Comparison of ENCODE assay signal across 8 cellular contexts in the genomic region with DNA sequence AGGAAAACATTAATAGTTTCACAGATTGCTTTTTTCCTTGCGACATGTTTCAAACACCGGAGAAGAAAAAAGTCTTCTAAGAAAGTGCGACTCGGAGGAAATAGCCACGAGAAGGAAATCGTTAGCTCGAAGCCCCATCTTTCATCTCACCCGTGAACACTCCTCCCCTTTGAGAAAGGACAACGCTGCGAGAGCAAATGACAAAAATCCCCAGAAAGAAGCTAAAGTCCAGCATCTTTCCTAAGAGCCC.
DNase-seq lines count a peak whose midpoint lies in the region; ATAC-seq and TF ChIP-seq lines count a peak whose summit lies in the region.

No MANE protein-coding gene starts in this region.

- H3K27ac Mint-ChIP-seq in CD8-positive, alpha-beta T cell: peak overlapping the region; percentile 95
- H3K27ac Mint-ChIP-seq in MCF 10A (ENCODE audit: low read depth, unreplicated experiment) (peak overlapping the region; percentile 99), memory B cell (peak overlapping the region; percentile 97)

- H3K4me3 ChIP-seq in CD8-positive, alpha-beta T cell (ENCODE audit: low read depth, low read length): peak overlapping the region; percentile 79
- peak overlapping the region; percentile 79 for H3K4me3 ChIP-seq in HUES64 (ENCODE audit: low read length)

- no peaks in the 10 kb centered on the region for H3K9me3 Mint-ChIP-seq in CD8-positive, alpha-beta T cell
- H3K9me3 Mint-ChIP-seq in MCF 10A (ENCODE audit: unreplicated experiment) (no peaks in the 10 kb centered on the region), memory B cell (no peaks in the 10 kb centered on the region)

- no peaks in the 10 kb centered on the region for H3K9me3 ChIP-seq in CD8-positive, alpha-beta T cell (ENCODE audit: low read length)
- H3K9me3 ChIP-seq in HUES64 (ENCODE audit: insufficient read depth, low read depth, low read length): no peaks in the 10 kb centered on the region

- CTCF ChIA-PET in CD8-positive, alpha-beta T cell (lab: Charles Lee): interaction anchor here (0.6 to 8.5 kb wide), 6 partner anchors 18 to 831 kb away, joined by 3 to 112 read pairs (median 12); a partner anchor contains a TSS
- CTCF ChIA-PET in MCF 10A (lab: Yijun Ruan, JAX): interaction anchor here (0.5 to 2.7 kb wide), 6 partner anchors 10 to 831 kb away, joined by 3 to 15 read pairs (median 7); no protein-coding TSS in a partner anchor

- BruUV-seq in MCF 10A (replicated peaks; lab: Mats Ljungman, UMichigan): no TSS peak

- ATAC-seq in CD8-positive, alpha-beta T cell: no peak
- ATAC-seq in memory B cell (ENCODE audit: low read depth) (no peak), HG03378 (IDR thresholded peaks at IDR 0.05; ENCODE audit: unreplicated experiment) (no peak)

- H3K27me3 ChIP-seq in CD8-positive, alpha-beta T cell (ENCODE audit: insufficient read depth, low read length): peaks cover 32% of the 10 kb centered on the region
- H3K27me3 ChIP-seq in HUES64 (ENCODE audit: insufficient read depth, low read length): peaks cover 18% of the 10 kb centered on the region

- POLR2A ChIA-PET in CD8-positive, alpha-beta T cell (lab: Charles Lee): interaction anchor here (0.7 to 8.5 kb wide), 9 partner anchors 11 to 1373 kb away, joined by 3 to 164 read pairs (median 3); a partner anchor contains a TSS
- POLR2A ChIA-PET in MCF 10A (lab: Yijun Ruan, JAX): interaction anchor here (0.6 to 21.3 kb wide), 21 partner anchors 9 to 830 kb away, joined by 3 to 429 read pairs (median 7); a partner anchor contains a TSS

- peaks cover 11% of the 10 kb centered on the region for H3K36me3 Mint-ChIP-seq in CD8-positive, alpha-beta T cell
- H3K36me3 Mint-ChIP-seq in MCF 10A (ENCODE audit: insufficient read depth, unreplicated experiment) (peaks cover 32% of the 10 kb centered on the region), memory B cell (peaks cover 4% of the 10 kb centered on the region)

- peak overlapping the region; percentile 90; the same call in 1 of the 2 replicates for H3K9ac ChIP-seq in HUES64 (ENCODE audit: low read depth, low read length)

- peaks cover 29% of the 10 kb centered on the region for H3K4me1 ChIP-seq in CD8-positive, alpha-beta T cell (ENCODE audit: insufficient read depth, low read length)
- peaks cover 29% of the 10 kb centered on the region for H3K4me1 ChIP-seq in HUES64 (ENCODE audit: insufficient read depth, low read length)

- intact Hi-C loops in CD8-positive, alpha-beta T cell (cut with DNase I, micrococcal nuclease): loop anchor here (1.0 to 10.0 kb wide), 10 partner anchors 104 to 1374 kb away; a partner anchor contains a TSS
- intact Hi-C loops in MCF 10A (cut with micrococcal nuclease): loop anchor here (1.0 to 10.0 kb wide), 4 partner anchors 8 to 142 kb away; no protein-coding TSS in a partner anchor

- no peak for DNase-seq in CD8-positive, alpha-beta T cell
- DNase-seq in MCF 10A (ENCODE audit: unreplicated experiment): no peak
- DNase-seq in memory B cell (ENCODE audit: low spot score in 2 of 2): peak in 1 of 2 donors; percentile 27
- DNase-seq in C1 segment of cervical spinal cord (lab: John Stamatoyannopoulos, UW): no peak
- DNase-seq in OCI-M1 (lab: John Stamatoyannopoulos, UW): no peak
- DNase-seq in stimulated activated CD4-positive, alpha-beta T cell treated with anti-CD3 and anti-CD28 coated beads, Interleukin-12 subunit alpha, Interleukin-12 subunit beta, amount 100 ng/mL, for 4 hours: no peak

- TF ChIP-seq CTCF in CD8-positive, alpha-beta T cell (IDR thresholded peaks at IDR 0.05): no peak
- TF ChIP-seq CTCF in MCF 10A (IDR thresholded peaks at IDR 0.05; ENCODE audit: unreplicated experiment): no peak

- under 1% methylated on average over 10 of the region's 10 CpGs for WGBS in HUES64

- H3K36me3 ChIP-seq in CD8-positive, alpha-beta T cell (ENCODE audit: insufficient read depth, low read length): no peaks in the 10 kb centered on the region
- H3K36me3 ChIP-seq in HUES64 (ENCODE audit: insufficient read depth, low read length): no peaks in the 10 kb centered on the region

- peak overlapping the region; percentile 95 for H3K4me3 Mint-ChIP-seq in CD8-positive, alpha-beta T cell
- H3K4me3 Mint-ChIP-seq in MCF 10A (ENCODE audit: unreplicated experiment) (peak overlapping the region; percentile 97), memory B cell (peak overlapping the region; percentile 100)

- H3K27ac ChIP-seq in CD8-positive, alpha-beta T cell (ENCODE audit: low read depth, low read length): peak overlapping the region; percentile 47
- peak overlapping the region; percentile 93; the same call in 1 of the 2 replicates for H3K27ac ChIP-seq in HUES64 (ENCODE audit: low read depth, low read length)

- peaks cover 45% of the 10 kb centered on the region for H3K4me1 Mint-ChIP-seq in CD8-positive, alpha-beta T cell (ENCODE audit: low read depth)
- H3K4me1 Mint-ChIP-seq in MCF 10A (ENCODE audit: insufficient read depth, unreplicated experiment) (peaks cover 8% of the 10 kb centered on the region), memory B cell (peaks cover 15% of the 10 kb centered on the region)

- H3K27me3 Mint-ChIP-seq in CD8-positive, alpha-beta T cell (ENCODE audit: low read depth): peaks cover 19% of the 10 kb centered on the region
- H3K27me3 Mint-ChIP-seq in MCF 10A (ENCODE audit: insufficient read depth, unreplicated experiment): no peaks in the 10 kb centered on the region
- H3K27me3 Mint-ChIP-seq in memory B cell: no peaks in the 10 kb centered on the region
